In the genomic region with DNA sequence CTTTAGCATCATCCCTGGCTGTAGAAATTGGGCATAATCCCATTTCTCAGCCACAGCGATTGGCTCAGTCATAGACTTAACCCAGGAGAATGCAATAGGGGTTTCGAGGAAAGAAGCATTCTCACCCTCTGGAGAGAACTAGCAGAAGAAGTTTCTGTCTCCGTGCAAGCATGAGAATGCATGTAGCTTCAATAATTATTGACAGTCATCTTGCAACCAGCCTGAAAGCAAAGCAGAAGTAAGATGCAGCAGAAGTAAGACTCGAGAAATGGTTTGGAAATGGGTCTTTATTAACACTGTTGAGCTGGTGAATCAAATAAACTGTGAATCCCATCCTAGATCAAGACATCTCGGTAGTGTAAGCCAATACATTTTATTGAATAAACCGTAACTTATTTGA, we compare ENCODE assay signal across 22 cellular contexts.
"Had no signal": no experiment of that assay in that cellular context is flagged by ENCODE, and none has a peak within 500 bp of the region (broad histone marks: within the 10 kb centered on the region; RNA-seq: fewer than 3 reads in every experiment).

No MANE protein-coding gene starts in this region.

- DNase-seq: dorsolateral prefrontal cortex; effector CD4-positive, alpha-beta T cell; hypothalamus; natural killer cell; nucleus accumbens; ovary; posterior cingulate gyrus; psoas muscle; right cardiac atrium; spleen; stimulated activated CD4-positive, alpha-beta T cell treated with anti-CD3 and anti-CD28 coated beads, Interleukin-4, amount 100 ng/mL, for 4 hours; stimulated activated naive CD8-positive, alpha-beta T cell treated with anti-CD3 and anti-CD28 coated beads, Interleukin-15, Interleukin-2, amounts not matched to agents 100 U/mL and 50 U/mL, for 24 hours; substantia nigra; testis; tibial artery had no signal

- ATAC-seq: left lobe of liver; natural killer cell; psoas muscle; right cardiac atrium; stimulated activated memory B cell treated with anti-CD40 and anti-IgM and Interleukin-4, amounts not matched to agents 10 μg/mL and 1 μg/mL and 100 μg/mL, for 72 hours; stimulated activated naive CD8-positive, alpha-beta T cell treated with anti-CD3 and anti-CD28 coated beads, Interleukin-15, Interleukin-2, amounts not matched to agents 100 U/mL and 50 U/mL, for 24 hours had no signal

- H3K27me3 ChIP-seq: dorsolateral prefrontal cortex, ovary, spleen, testis, tibial artery had no signal

- H3K36me3 ChIP-seq: ovary, spleen, tibial artery had no signal

- H3K27ac ChIP-seq: dorsolateral prefrontal cortex, ovary, psoas muscle, skin epidermis, spleen, testis, tibial artery had no signal

- H3K4me1 ChIP-seq: spleen, testis had no signal

- H3K4me3 ChIP-seq: dorsolateral prefrontal cortex, lung, ovary, psoas muscle, skin epidermis, spleen, testis, tibial artery had no signal

- H3K9me3 ChIP-seq: ovary, psoas muscle, spleen, testis, tibial artery had no signal

- FAIRE-seq: colon, frontal cortex, keratinocyte had no signal
